ENCODE assay signal across 8 cellular contexts in genomic region chr9:70419546-70420266, GRCh38. TPM values are rescaled to one million over a fixed set of nuclear protein-coding genes. Genes with fewer than 3 reads are reported as not detected.
DNase-seq lines count a peak whose midpoint lies in the region; ATAC-seq, FAIRE-seq and TF ChIP-seq lines count a peak whose summit lies in the region.

No MANE protein-coding gene starts in this region.

- H3K4me1 Mint-ChIP-seq in T-cell: peaks cover 44 to 58% (median 57%) of the 10 kb centered on the region in 3 donors

- peak overlapping the region; percentile 81 to 95 (median 91) for H3K4me3 Mint-ChIP-seq in T-cell

- H3K9me3 ChIP-seq in right atrium auricular region: no peaks in the 10 kb centered on the region

- ATAC-seq in HG02870 (IDR thresholded peaks at IDR 0.05; ENCODE audit: unreplicated experiment) (peak; percentile 31), T-cell (replicated peaks in 1 of 4) (peak; percentile 59 to 68 (median 64))

- peak overlapping the region; percentile 100 for H3K27ac Mint-ChIP-seq in T-cell

- H3K9me3 Mint-ChIP-seq in T-cell: no peaks in the 10 kb centered on the region

- POLR2A ChIA-PET in T-cell (lab: Charles Lee): interaction anchor here (0.6 to 1.8 kb wide), 9 partner anchors 9 to 147 kb away, joined by 3 to 15 read pairs (median 4); no protein-coding TSS in a partner anchor

- no peaks in the 10 kb centered on the region for H3K36me3 Mint-ChIP-seq in T-cell

- no peaks in the 10 kb centered on the region for H3K36me3 ChIP-seq in right atrium auricular region

- H3K27ac ChIP-seq in right atrium auricular region: peak overlapping the region; percentile 100

- peaks cover 7 to 70% of the 10 kb centered on the region in 2 donors for H3K4me1 ChIP-seq in right atrium auricular region

- in situ Hi-C loops in GM13976 (cut with MboI; ENCODE audit: low sequenced_read_pairs, unreplicated experiment): no loop called here

- peak overlapping the region; percentile 41 to 56 for H3K4me3 ChIP-seq in right atrium auricular region

- no peak for TF ChIP-seq CTCF in GM13976 (IDR thresholded peaks at IDR 0.05; ENCODE audit: borderline replicate concordance, control extremely low read depth, extremely low read depth, insufficient read depth, missing control alignments)
- TF ChIP-seq CTCF in right atrium auricular region (IDR thresholded peaks at IDR 0.05): peak in 1 of 2 donors; percentile 22

- FAIRE-seq in urothelium cell line (lab: Jason Lieb, UNC): peak; percentile 73

- DNase-seq in GM13976 (ENCODE audit: low spot score): peak; percentile 82
- peak; percentile 59 for DNase-seq in NCI-H146 treated with DMSO at 0.1 percent for 48 hours (lab: John Stamatoyannopoulos, UW; ENCODE audit: unreplicated experiment)
- peak; percentile 78 to 95 (median 86) for DNase-seq in T-cell
- peak in 57 of 58 donors; percentile 54 to 97 (median 82) for DNase-seq in anterior cingulate cortex (lab: John Stamatoyannopoulos, UW)
- DNase-seq in right atrium auricular region (ENCODE audit: low spot score): peak; percentile 99
- peak; percentile 93 for DNase-seq in pulmonary artery endothelial cell (ENCODE audit: low read depth, low spot score)
- DNase-seq in urothelium cell line (ENCODE audit: low spot score): peak; percentile 85

- H3K27me3 ChIP-seq in right atrium auricular region: no peaks in the 10 kb centered on the region

- H3K27me3 Mint-ChIP-seq in T-cell: no peaks in the 10 kb centered on the region

- CTCF ChIA-PET in T-cell (lab: Charles Lee): interaction anchor here (0.5 to 1.6 kb wide), 7 partner anchors 8 to 1362 kb away, joined by 3 to 6 read pairs (median 5); no protein-coding TSS in a partner anchor

RNA-seq across cellular contexts. Expression of gene KLF9, which starts 5.2 kb away (rescaled TPM):
- total RNA-seq in T-cell: 10 to 100 TPM; 21.7 to 91.7 (median 23.6) TPM
- total RNA-seq in right atrium auricular region: 10 to 100 TPM; 74.1 to 76.7 TPM
- 37.1 and 50.6 TPM in 2 replicates for total RNA-seq in pulmonary artery endothelial cell

Comparison
In these comparisons a context has a peak if more than half of its experiments do, and no peak if none do; other contexts are left out.
1. Peak in every context shown above with its lines: DNase-seq, ATAC-seq, H3K4me3 ChIP-seq and H3K27ac ChIP-seq.